26 cellular contexts compared by ENCODE assay signal in the genomic region with DNA sequence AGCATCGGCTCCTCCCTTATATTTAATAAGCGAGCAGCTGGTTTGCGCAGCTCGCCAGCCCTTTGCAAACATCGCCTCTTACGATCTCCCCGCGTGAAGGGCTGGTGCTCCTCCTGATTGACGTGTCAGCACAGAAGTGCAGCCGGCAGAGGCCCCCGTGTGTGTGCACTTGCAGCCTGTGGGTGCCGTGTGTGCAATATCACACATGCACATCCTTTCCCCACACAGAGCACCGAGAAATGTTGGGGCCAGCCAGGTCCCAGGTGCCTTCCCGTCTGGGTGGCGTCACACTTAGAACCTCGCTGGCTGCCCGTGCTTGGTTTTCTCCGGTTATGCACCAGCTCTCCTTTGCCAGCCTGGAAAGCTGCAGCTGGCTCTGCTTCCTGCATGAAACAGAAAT.
DNase-seq lines count a peak whose midpoint lies in the region; ATAC-seq and TF ChIP-seq lines count a peak whose summit lies in the region.
"Had no signal": no experiment of that assay in that cellular context is flagged by ENCODE, and none has a peak within 500 bp of the region (broad histone marks: within the 10 kb centered on the region; RNA-seq: fewer than 3 reads in every experiment).

No MANE protein-coding gene starts in this region.

- no peak for ATAC-seq in activated T-helper 17 cell treated with anti-CD3 and anti-CD28 coated beads, Interleukin-2, amount 50 U/mL, for 72 hours (replicated peaks)
- no peak for ATAC-seq in GM18502 (IDR thresholded peaks at IDR 0.05; ENCODE audit: poor library complexity, unreplicated experiment)
- ATAC-seq: HCT116; left lung; natural killer cell treated with Interleukin-12 subunit alpha and Interleukin-12 subunit beta and Interleukin-15 and Interleukin-18, amount 100 ng/mL, for 72 hours; psoas muscle had no signal

- H3K27me3 ChIP-seq in brain microvascular endothelial cell (replicated peaks), result no peaks in the 10 kb centered on the region
- H3K27me3 ChIP-seq: colonic mucosa, tibial nerve had no signal

- peaks cover 15% of the 10 kb centered on the region for H3K27me3 Mint-ChIP-seq in activated T-helper 17 cell treated with anti-CD3 and anti-CD28 coated beads, Interleukin-2, amount 50 U/mL, for 72 hours
- H3K27me3 Mint-ChIP-seq: activated CD4-positive, alpha-beta T cell treated with anti-CD3 and anti-CD28 coated beads, Interleukin-2, amount 10 ng/mL, durations not matched to agents 24 days and 14 days had no signal

- H3K36me3 Mint-ChIP-seq in activated T-helper 17 cell treated with anti-CD3 and anti-CD28 coated beads, Interleukin-2, amount 50 U/mL, for 72 hours (ENCODE audit: low read depth), result no peaks in the 10 kb centered on the region
- H3K36me3 Mint-ChIP-seq: CD8-positive, alpha-beta memory T cell; mesothelial cell of epicardium; natural killer cell treated with Interleukin-12 subunit alpha and Interleukin-12 subunit beta and Interleukin-15 and Interleukin-18, amount 100 ng/mL, for 72 hours had no signal

- no peaks in the 10 kb centered on the region for H3K36me3 ChIP-seq in brain microvascular endothelial cell (replicated peaks)
- H3K36me3 ChIP-seq: colonic mucosa, left lung, tibial nerve had no signal

- in situ Hi-C loops in brain microvascular endothelial cell (cut with HindIII; ENCODE audit: low pct_ligation_motif_present, low sequenced_read_pairs), result no loop called here

- H3K4me3 Mint-ChIP-seq in activated T-helper 17 cell treated with anti-CD3 and anti-CD28 coated beads, Interleukin-2, amount 50 U/mL, for 72 hours, result no peak overlapping the region
- H3K4me3 Mint-ChIP-seq: activated CD4-positive, alpha-beta T cell treated with anti-CD3 and anti-CD28 coated beads, Interleukin-2, amount 10 ng/mL, durations not matched to agents 24 days and 14 days; CD8-positive, alpha-beta memory T cell; mesothelial cell of epicardium; natural killer cell treated with Interleukin-12 subunit alpha and Interleukin-12 subunit beta and Interleukin-15 and Interleukin-18, amount 100 ng/mL, for 72 hours; stimulated activated naive CD8-positive, alpha-beta T cell treated with anti-CD3 and anti-CD28 coated beads, Interleukin-15, Interleukin-2, amounts not matched to agents 100 ng/mL and 50 ng/mL, for 24 hours had no signal

- peak; percentile 82 for DNase-seq in DMS79 treated with DMSO at 0.1 percent for 48 hours (lab: John Stamatoyannopoulos, UW)
- peak; percentile 48 for DNase-seq in NCI-H2029 treated with DMSO at 0.1 percent for 48 hours (lab: John Stamatoyannopoulos, UW)
- peak; percentile 5 for DNase-seq in NCI-H774 (lab: John Stamatoyannopoulos, UW)
- peak in 30 of 56 donors; percentile 1 to 70 (median 37) for DNase-seq in nucleus accumbens (lab: John Stamatoyannopoulos, UW)
- DNase-seq in DMS53 treated with DMSO at 0.1 percent for 48 hours (lab: John Stamatoyannopoulos, UW; ENCODE audit: unreplicated experiment), result no peak
- no peak for DNase-seq in brain microvascular endothelial cell
- DNase-seq: activated CD4-positive, alpha-beta T cell treated with anti-CD3 and anti-CD28 coated beads, Interleukin-2, amount 10 ng/mL, durations not matched to agents 24 days and 14 days; CD8-positive, alpha-beta memory T cell; colonic mucosa; glutamatergic neuron; KG1; left lung; NCI-H524 treated with DMSO at 0.1 percent for 48 hours; OCI-M1; psoas muscle; Right ventricle myocardium superior; stimulated activated CD4-positive, alpha-beta T cell treated with anti-CD3 and anti-CD28 coated beads, Interleukin-2, amount 100 ng/mL, for 48 hours had no signal

- no peak overlapping the region for H3K27ac ChIP-seq in brain microvascular endothelial cell
- H3K27ac ChIP-seq: colonic mucosa, left lung, psoas muscle, skin epidermis, tibial nerve had no signal

- no peak overlapping the region for H3K4me3 ChIP-seq in brain microvascular endothelial cell (ENCODE audit: low read depth, low read length)
- H3K4me3 ChIP-seq: colonic mucosa, left lung, psoas muscle, skin epidermis, tibial nerve had no signal

- TF ChIP-seq CTCF in brain microvascular endothelial cell (IDR thresholded peaks at IDR 0.05; ENCODE audit: low read depth, low read length, missing control alignments), result no peak

- no peaks in the 10 kb centered on the region for H3K4me1 Mint-ChIP-seq in activated T-helper 17 cell treated with anti-CD3 and anti-CD28 coated beads, Interleukin-2, amount 50 U/mL, for 72 hours
- H3K4me1 Mint-ChIP-seq: activated CD4-positive, alpha-beta T cell treated with anti-CD3 and anti-CD28 coated beads, Interleukin-2, amount 10 ng/mL, durations not matched to agents 24 days and 14 days; CD8-positive, alpha-beta memory T cell; mesothelial cell of epicardium had no signal

- no peaks in the 10 kb centered on the region for H3K9me3 Mint-ChIP-seq in activated T-helper 17 cell treated with anti-CD3 and anti-CD28 coated beads, Interleukin-2, amount 50 U/mL, for 72 hours
- H3K9me3 Mint-ChIP-seq: activated CD4-positive, alpha-beta T cell treated with anti-CD3 and anti-CD28 coated beads, Interleukin-2, amount 10 ng/mL, durations not matched to agents 24 days and 14 days; activated T-helper 2 cell treated with anti-CD3 and anti-CD28 coated beads, Interferon-gamma antibody, Interleukin-2, Interleukin-4, amounts not matched to agents 10 μg/mL and 5 μg/mL and 100 μg/mL, durations not matched to agents 14 hours and 24 hours and 36 hours; CD8-positive, alpha-beta memory T cell; mesothelial cell of epicardium; natural killer cell treated with Interleukin-12 subunit alpha and Interleukin-12 subunit beta and Interleukin-15 and Interleukin-18, amount 100 ng/mL, for 72 hours; stimulated activated naive CD8-positive, alpha-beta T cell treated with anti-CD3 and anti-CD28 coated beads, Interleukin-15, Interleukin-2, amounts not matched to agents 100 ng/mL and 50 ng/mL, for 24 hours had no signal

- no peak overlapping the region for H3K27ac Mint-ChIP-seq in activated T-helper 17 cell treated with anti-CD3 and anti-CD28 coated beads, Interleukin-2, amount 50 U/mL, for 72 hours
- H3K27ac Mint-ChIP-seq: activated CD4-positive, alpha-beta T cell treated with anti-CD3 and anti-CD28 coated beads, Interleukin-2, amount 10 ng/mL, durations not matched to agents 24 days and 14 days; activated T-helper 2 cell treated with anti-CD3 and anti-CD28 coated beads, Interferon-gamma antibody, Interleukin-2, Interleukin-4, amounts not matched to agents 10 μg/mL and 5 μg/mL and 100 μg/mL, durations not matched to agents 14 hours and 24 hours and 36 hours; CD8-positive, alpha-beta memory T cell; mesothelial cell of epicardium; natural killer cell treated with Interleukin-12 subunit alpha and Interleukin-12 subunit beta and Interleukin-15 and Interleukin-18, amount 100 ng/mL, for 72 hours; stimulated activated naive CD8-positive, alpha-beta T cell treated with anti-CD3 and anti-CD28 coated beads, Interleukin-15, Interleukin-2, amounts not matched to agents 100 ng/mL and 50 ng/mL, for 24 hours had no signal

Comparison
In these comparisons a context has a peak if more than half of its experiments do, and no peak if none do; other contexts are left out.
1. DNase-seq: peak in DMS79 treated with DMSO at 0.1 percent for 48 hours (single experiment), NCI-H2029 treated with DMSO at 0.1 percent for 48 hours (single experiment), NCI-H774 (single experiment) and nucleus accumbens (30 of 56); none in DMS53 treated with DMSO at 0.1 percent for 48 hours (single experiment) and brain microvascular endothelial cell (single experiment).